In the genomic region with DNA sequence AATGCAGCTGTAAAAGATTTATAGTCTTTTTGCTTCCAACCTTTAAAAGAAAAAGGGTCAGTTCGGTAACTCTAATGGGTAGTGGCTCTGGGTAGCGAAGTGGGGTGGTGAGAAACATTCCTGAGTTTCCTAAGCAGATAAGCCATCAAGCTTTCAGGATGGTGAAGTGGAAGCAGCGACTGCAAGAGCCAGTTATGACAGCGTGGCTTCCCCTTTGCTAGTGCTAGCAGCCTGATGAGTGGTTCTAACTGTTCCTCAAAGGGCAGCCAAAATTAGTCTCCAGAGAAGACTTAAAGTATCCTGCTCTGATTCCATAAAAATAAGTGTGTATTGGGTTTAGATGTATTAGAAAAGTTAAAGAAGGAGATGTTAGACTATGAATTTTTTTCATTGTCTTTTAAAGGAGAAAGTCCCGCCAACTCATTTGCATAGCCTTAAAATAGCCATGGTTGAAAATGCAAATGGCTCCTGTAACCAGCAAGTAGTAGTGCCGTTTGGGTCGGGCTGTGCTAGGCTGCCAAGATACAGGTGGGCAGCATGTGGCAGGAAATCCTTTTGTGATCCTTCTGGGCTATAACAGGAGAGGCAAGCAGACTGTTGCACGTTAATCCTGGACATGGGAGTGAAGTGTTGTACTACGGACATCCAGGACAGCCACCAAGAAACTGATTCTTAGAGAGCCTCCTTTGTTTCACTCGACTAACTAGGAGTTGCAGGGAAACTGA, we compare ENCODE assay signal across 10 cellular contexts. TPM values are rescaled to one million over a fixed set of nuclear protein-coding genes. Genes with fewer than 3 reads are reported as not detected.
A peak's percentile ranks its signal among the peaks of the same experiment; 100 is the strongest.
DNase-seq lines count a peak whose midpoint lies in the region; ATAC-seq and TF ChIP-seq lines count a peak whose summit lies in the region.
"Had no signal": no experiment of that assay in that cellular context is flagged by ENCODE, and none has a peak within 500 bp of the region (broad histone marks: within the 10 kb centered on the region; RNA-seq: fewer than 3 reads in every experiment).

No MANE protein-coding gene starts in this region.

- no peaks in the 10 kb centered on the region for H3K9me3 ChIP-seq in gastrocnemius medialis

- peak overlapping the region; percentile 48 for H3K9ac ChIP-seq in mesendoderm (ENCODE audit: low read length)

- H3K4me3 ChIP-seq in mesendoderm (ENCODE audit: low read length) (no peak overlapping the region), gastrocnemius medialis (no peak overlapping the region)

- H3K4ac ChIP-seq in mesendoderm (ENCODE audit: low read depth, low read length) = no peak overlapping the region

- no peak overlapping the region for H4K5ac ChIP-seq in mesendoderm (ENCODE audit: low read length)

- no peak overlapping the region for H4K8ac ChIP-seq in mesendoderm (ENCODE audit: low read depth, low read length)

- peak; percentile 85 for ATAC-seq in GM19023 (IDR thresholded peaks at IDR 0.05; ENCODE audit: unreplicated experiment)
- ATAC-seq in HG02678 (IDR thresholded peaks at IDR 0.05; ENCODE audit: unreplicated experiment) = peak; percentile 95
- no peak for ATAC-seq in gastrocnemius medialis

- H3K36me3 ChIP-seq in mesendoderm (ENCODE audit: control insufficient read depth, insufficient read depth, low read length) = no peaks in the 10 kb centered on the region
- no peaks in the 10 kb centered on the region for H3K36me3 ChIP-seq in gastrocnemius medialis

- TF ChIP-seq POLR2A in gastrocnemius medialis (IDR thresholded peaks at IDR 0.05) = no peak

- intact Hi-C loops in gastrocnemius medialis (cut with DNase I; ENCODE audit: low total_unique reads) = no loop called here

- in situ Hi-C loops in gastrocnemius medialis (cut with MboI; ENCODE audit: low sequenced_read_pairs in 4 of 4) = no loop called here

- no peak for TF ChIP-seq CTCF in gastrocnemius medialis (IDR thresholded peaks at IDR 0.05 in 4 of 5, conservative IDR thresholded peaks at IDR 0.05 in 1 of 5)

- no peaks in the 10 kb centered on the region for H3K79me1 ChIP-seq in mesendoderm (ENCODE audit: low read length)

- no CpG with 5 or more reads among the region's 10 CpGs for WGBS in mesendoderm (ENCODE audit: extremely low coverage, insufficient coverage, low lambda C conversion rate)

- H2BK15ac ChIP-seq in mesendoderm (replicated peaks; ENCODE audit: low read depth) = no peak overlapping the region

- H2BK120ac ChIP-seq in mesendoderm (ENCODE audit: low read depth, low read length) = no peak overlapping the region

- H3K27ac ChIP-seq in mesendoderm (ENCODE audit: low read depth, low read length) (no peak overlapping the region), gastrocnemius medialis (no peak overlapping the region)

- H2BK5ac ChIP-seq in mesendoderm (ENCODE audit: low read length) = peak overlapping the region; percentile 43

- no peak overlapping the region for H3K23ac ChIP-seq in mesendoderm (ENCODE audit: low read length)

- H3K27me3 ChIP-seq in mesendoderm (ENCODE audit: insufficient read depth, low read length, poor library complexity) = no peaks in the 10 kb centered on the region
- H3K27me3 ChIP-seq in gastrocnemius medialis = peaks cover 0 to 3% (median 0%) of the 10 kb centered on the region in 3 donors

- peak overlapping the region; percentile 4 for H3K18ac ChIP-seq in mesendoderm (ENCODE audit: low read length)

- peaks cover 7% of the 10 kb centered on the region for H3K4me1 ChIP-seq in mesendoderm (ENCODE audit: control insufficient read depth, low read depth, low read length)
- peaks cover 3 to 6% of the 10 kb centered on the region in 2 donors for H3K4me1 ChIP-seq in gastrocnemius medialis

- H3K56ac ChIP-seq in mesendoderm (ENCODE audit: low read length) = peak overlapping the region; percentile 79

- no peak overlapping the region for H2AK5ac ChIP-seq in mesendoderm (ENCODE audit: low read length)

- H3K79me2 ChIP-seq in mesendoderm (ENCODE audit: control insufficient read depth, insufficient read depth, low read length) = no peaks in the 10 kb centered on the region

- H3K4me2 ChIP-seq in mesendoderm (ENCODE audit: low read length) = peak overlapping the region; percentile 26

- DNase-seq in MV-4-11 (lab: John Stamatoyannopoulos, UW) (peak; percentile 40), mesendoderm (peak; percentile 75), NCI-H2171 (lab: John Stamatoyannopoulos, UW) (no peak), NCI-H146 treated with DMSO at 0.1 percent for 48 hours (lab: John Stamatoyannopoulos, UW; ENCODE audit: unreplicated experiment) (no peak), NCI-H187 (lab: John Stamatoyannopoulos, UW) (no peak), gastrocnemius medialis (no peak)
- DNase-seq: NCI-H2107 had no signal

RNA-seq across cellular contexts. Expression of gene ELOVL2, which starts 18.0 kb away (rescaled TPM):
- polyA plus RNA-seq in mesendoderm (2013, experiment 1 of 2) = 3.0 TPM
- 3.3 TPM for polyA plus RNA-seq in mesendoderm (2013, experiment 2 of 2)
- total RNA-seq in gastrocnemius medialis = 1 to 10 TPM in 1 of 4 donors, under 1 TPM in 3; 0.07 to 1.1 (median 0.31) TPM
- total RNA-seq: dermis microvascular lymphatic vessel endothelial cell had no signal

Comparison
In these comparisons a context has a peak if more than half of its experiments do, and no peak if none do; other contexts are left out.
1. ATAC-seq: peak in GM19023 (single experiment) and HG02678 (single experiment); none in gastrocnemius medialis (0 of 2).
2. DNase-seq: peak in MV-4-11 (single experiment) and mesendoderm (single experiment); none in NCI-H2171 (single experiment), NCI-H146 treated with DMSO at 0.1 percent for 48 hours (single experiment), NCI-H187 (0 of 2) and gastrocnemius medialis (0 of 2).